19 cellular contexts compared by ENCODE assay signal in the genomic region with DNA sequence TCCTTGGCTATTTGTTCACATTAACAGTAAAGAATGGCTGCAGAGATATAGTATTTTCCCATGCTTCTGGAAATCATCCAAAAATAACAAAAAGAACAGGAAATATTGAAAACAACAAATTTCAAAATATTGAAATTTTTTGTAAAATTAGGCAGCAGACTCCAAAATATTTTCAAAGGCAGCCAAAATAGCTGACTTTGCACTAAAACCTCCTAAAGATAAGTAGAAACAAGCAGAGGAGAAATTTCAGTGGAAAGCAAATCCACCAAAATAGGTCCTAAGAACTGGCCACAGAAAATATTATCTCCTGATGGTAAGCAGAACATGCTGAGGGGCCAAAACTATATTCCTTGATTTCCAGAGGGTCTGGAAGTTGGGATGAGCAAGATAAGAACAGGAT.
A peak's percentile ranks its signal among the peaks of the same experiment; 100 is the strongest.
DNase-seq lines count a peak whose midpoint lies in the region; ATAC-seq, FAIRE-seq and TF ChIP-seq lines count a peak whose summit lies in the region.
"Had no signal": no experiment of that assay in that cellular context is flagged by ENCODE, and none has a peak within 500 bp of the region (broad histone marks: within the 10 kb centered on the region; RNA-seq: fewer than 3 reads in every experiment).

No MANE protein-coding gene starts in this region.

- no peak overlapping the region for H3K9ac ChIP-seq in IMR-90 (ENCODE audit: low read depth, low read length)
- no peak overlapping the region for H3K9ac ChIP-seq in H1 (replicated peaks in 1 of 4; ENCODE audit: extremely low read depth in 1 of 4, low read depth in 3 of 4, low read length in 3 of 4)
- H3K9ac ChIP-seq: BLaER1, GM23248 had no signal

- TF ChIP-seq RAD21 in IMR-90 (IDR thresholded peaks at IDR 0.05; ENCODE audit: low read length) (no peak), H1 (IDR thresholded peaks at IDR 0.05 in 1 of 2, conservative IDR thresholded peaks at IDR 0.05 in 1 of 2; ENCODE audit: low read depth in 2 of 2, low read length in 2 of 2) (no peak)

- H4K8ac ChIP-seq in IMR-90 (ENCODE audit: low read depth in 2 of 2, low read length in 2 of 2) (no peak overlapping the region), H1 (ENCODE audit: extremely low read depth, insufficient read depth, low read length) (no peak overlapping the region)

- H3K4me1 ChIP-seq in IMR-90 (ENCODE audit: control insufficient read depth, insufficient read depth, low read length): no peaks in the 10 kb centered on the region
- H3K4me1 ChIP-seq in H1 (replicated peaks in 1 of 4; ENCODE audit: control insufficient read depth in 3 of 4, insufficient read depth in 4 of 4, low read length in 3 of 4): no peaks in the 10 kb centered on the region
- H3K4me1 ChIP-seq: BLaER1 had no signal

- H2AFZ ChIP-seq in IMR-90 (replicated peaks; ENCODE audit: low read length, poor library complexity) (no peak overlapping the region), H1 (ENCODE audit: low read length) (no peak overlapping the region)
- H2AFZ ChIP-seq: GM23248 had no signal

- H4K20me1 ChIP-seq in IMR-90 (ENCODE audit: insufficient read depth, low read length): no peaks in the 10 kb centered on the region
- no peaks in the 10 kb centered on the region for H4K20me1 ChIP-seq in H1 (replicated peaks in 1 of 2; ENCODE audit: control insufficient read depth in 1 of 2, insufficient read depth in 2 of 2, low read length in 2 of 2)
- H4K20me1 ChIP-seq: BLaER1 had no signal

- H2AK9ac ChIP-seq in IMR-90 (replicated peaks; ENCODE audit: low read depth, low read length, poor library complexity): no peak overlapping the region

- H4K5ac ChIP-seq in IMR-90 (ENCODE audit: low read depth, low read length): no peak overlapping the region
- H4K5ac ChIP-seq in H1 (ENCODE audit: insufficient read length, low read depth, low read length): no peak overlapping the region

- TF ChIP-seq POLR2A in IMR-90 (IDR thresholded peaks at IDR 0.05; ENCODE audit: low read depth, low read length) (no peak), H1 (IDR thresholded peaks at IDR 0.05; ENCODE audit: control extremely low read depth in 1 of 2, low read depth in 2 of 2, low read length in 2 of 2) (no peak)

- TF ChIP-seq EP300 in H1 (IDR thresholded peaks at IDR 0.05; ENCODE audit: borderline replicate concordance in 1 of 2, low read depth in 2 of 2, low read length in 2 of 2): no peak

- H4K91ac ChIP-seq in IMR-90 (ENCODE audit: insufficient read depth, low read depth, low read length): no peak overlapping the region
- H4K91ac ChIP-seq in H1 (replicated peaks; ENCODE audit: insufficient read length, low read length): no peak overlapping the region

- H2BK15ac ChIP-seq in IMR-90 (ENCODE audit: low read depth, low read length): no peak overlapping the region
- no peak overlapping the region for H2BK15ac ChIP-seq in H1 (ENCODE audit: low read length)

- no peak overlapping the region for H2BK12ac ChIP-seq in H1 (ENCODE audit: low read depth, low read length)

- H3K9me3 ChIP-seq in IMR-90 (ENCODE audit: control insufficient read depth, insufficient read depth, low read length) (peaks cover 3% of the 10 kb centered on the region; the same call in 1 of the 2 replicates), H1 (ENCODE audit: insufficient read depth in 2 of 2, low read depth in 1 of 2, low read length in 1 of 2) (no peaks in the 10 kb centered on the region)
- H3K9me3 ChIP-seq: BLaER1, Caco-2 had no signal

- H3K79me2 ChIP-seq in H1 (ENCODE audit: control insufficient read depth in 1 of 2, insufficient read depth in 2 of 2, low read length in 2 of 2): no peaks in the 10 kb centered on the region

- H2BK5ac ChIP-seq in IMR-90 (ENCODE audit: low read depth, low read length, poor library complexity, severe bottlenecking) (no peak overlapping the region), H1 (ENCODE audit: low read depth, low read length) (no peak overlapping the region)

- H2BK20ac ChIP-seq in IMR-90 (ENCODE audit: low read depth, low read length) (no peak overlapping the region), H1 (ENCODE audit: low read length) (no peak overlapping the region)

- H3K4ac ChIP-seq in IMR-90 (ENCODE audit: low read depth, low read length) (no peak overlapping the region), H1 (replicated peaks; ENCODE audit: insufficient read length, low read depth, low read length) (no peak overlapping the region)

- dilution Hi-C loops in IMR-90 (cut with HindIII; ENCODE audit: low sequenced_read_pairs, unreplicated experiment): no loop called here

- ATAC-seq in IMR-90 (ENCODE audit: low read depth): no peak
- no peak for ATAC-seq in HG02970 (IDR thresholded peaks at IDR 0.05; ENCODE audit: low FRiP score, unreplicated experiment)
- ATAC-seq: CD8-positive, alpha-beta T cell; HCT116 had no signal

- H3K79me1 ChIP-seq in IMR-90 (ENCODE audit: low read depth in 1 of 2, low read length in 2 of 2) (no peaks in the 10 kb centered on the region), H1 (ENCODE audit: low read depth, low read length) (no peaks in the 10 kb centered on the region)

- no peak overlapping the region for H2AK5ac ChIP-seq in IMR-90 (ENCODE audit: low read depth, low read length)
- H2AK5ac ChIP-seq in H1 (ENCODE audit: low read depth, low read length): no peak overlapping the region

- CTCF ChIA-PET in IMR-90 (lab: Yijun Ruan, JAX) (no interaction called here), H1 (lab: Charles Lee; ENCODE audit: partially characterized antibody) (no interaction called here)

- H2BK120ac ChIP-seq in IMR-90 (ENCODE audit: low read depth, low read length) (no peak overlapping the region), H1 (replicated peaks; ENCODE audit: low read depth, low read length) (no peak overlapping the region)

- H3K27me3 ChIP-seq in IMR-90 (ENCODE audit: control insufficient read depth, insufficient read depth, low read length) (no peaks in the 10 kb centered on the region), H1 (replicated peaks in 1 of 4; ENCODE audit: control insufficient read depth in 3 of 4, extremely low read depth in 1 of 4, insufficient read depth in 3 of 4, low read length in 3 of 4) (no peaks in the 10 kb centered on the region)
- H3K27me3 ChIP-seq: BLaER1 had no signal

- BruUV-seq in IMR-90 (replicated peaks; lab: Mats Ljungman, UMichigan): no TSS peak

- no peak for TF ChIP-seq CTCF in IMR-90 (conservative IDR thresholded peaks at IDR 0.05; ENCODE audit: low read depth, low read length)
- TF ChIP-seq CTCF in H1 (IDR thresholded peaks at IDR 0.05; ENCODE audit: control extremely low read depth in 1 of 3, insufficient read depth in 1 of 3, low read depth in 1 of 3, low read length in 3 of 3): no peak
- TF ChIP-seq CTCF in fibroblast of the aortic adventitia (IDR thresholded peaks at IDR 0.05; ENCODE audit: insufficient read depth, low read length): no peak

- no peaks in the 10 kb centered on the region for H3K9me1 ChIP-seq in IMR-90 (ENCODE audit: insufficient read depth, low read length)

- no peak overlapping the region for H3K4me3 ChIP-seq in IMR-90 (ENCODE audit: insufficient read depth, low read depth, low read length)
- H3K4me3 ChIP-seq in H1 (ENCODE audit: extremely low read depth in 1 of 4, insufficient read depth in 2 of 4, low read depth in 3 of 4, low read length in 4 of 4): no peak overlapping the region
- no peak overlapping the region for H3K4me3 ChIP-seq in fibroblast of the aortic adventitia (ENCODE audit: low read depth, low read length)
- H3K4me3 ChIP-seq: BLaER1, GM23248 had no signal

- H3K27ac ChIP-seq in IMR-90 (ENCODE audit: insufficient read depth, low read length) (no peak overlapping the region), H1 (ENCODE audit: low read depth, low read length) (no peak overlapping the region)
- H3K27ac ChIP-seq: BLaER1, C4-2B, GM23248 had no signal

- no peak overlapping the region for H3K56ac ChIP-seq in IMR-90 (ENCODE audit: extremely low read depth, insufficient read depth, low read length)
- H3K56ac ChIP-seq in H1 (replicated peaks; ENCODE audit: insufficient read length, low read depth, low read length): no peak overlapping the region

- DNase-seq in IMR-90 (no peak), H1 (ENCODE audit: low read depth in 1 of 2, low spot score in 2 of 2) (no peak), fibroblast of the aortic adventitia (ENCODE audit: low read depth) (peak; percentile 8), NCI-H526 (lab: John Stamatoyannopoulos, UW) (no peak), NCI-H1092 treated with DMSO at 0.1 percent for 48 hours (lab: John Stamatoyannopoulos, UW) (no peak)
- DNase-seq: Caco-2; CD4-positive, CD25-positive, alpha-beta regulatory T cell; CD8-positive, alpha-beta T cell; DMS153; DND-41; GM23248; H9 had no signal

- H3K4me2 ChIP-seq in IMR-90 (ENCODE audit: low read depth, low read length) (no peak overlapping the region), H1 (ENCODE audit: insufficient read depth in 1 of 2, low read depth in 2 of 2, low read length in 2 of 2) (no peak overlapping the region)
- H3K4me2 ChIP-seq: BLaER1 had no signal

- in situ Hi-C loops in IMR-90 (cut with MboI; ENCODE audit: low sequenced_read_pairs): no loop called here

- H3K23ac ChIP-seq in IMR-90 (ENCODE audit: low read depth, low read length) (no peak overlapping the region), H1 (ENCODE audit: insufficient read length) (no peak overlapping the region)

- H3K36me3 ChIP-seq in IMR-90 (ENCODE audit: control insufficient read depth, insufficient read depth, low read length) (no peaks in the 10 kb centered on the region), H1 (ENCODE audit: control insufficient read depth in 2 of 4, insufficient read depth in 4 of 4, low read length in 3 of 4) (no peaks in the 10 kb centered on the region)
- H3K36me3 ChIP-seq: BLaER1 had no signal

- no peaks in the 10 kb centered on the region for H3K23me2 ChIP-seq in H1 (ENCODE audit: low read depth, low read length)

- FAIRE-seq in H1 (lab: Jason Lieb, UNC): no peak
- FAIRE-seq: G401.6, GM12892, GM19239 had no signal

- POLR2A ChIA-PET in IMR-90 (lab: Charles Lee; ENCODE audit: unreplicated experiment): no interaction called here
- POLR2A ChIA-PET in H1 (lab: Charles Lee; ENCODE audit: partially characterized antibody): no interaction called here

- intact Hi-C loops in IMR-90 (cut with micrococcal nuclease): no loop called here

- H3K18ac ChIP-seq in IMR-90 (ENCODE audit: low read depth, low read length): no peak overlapping the region
- no peak overlapping the region for H3K18ac ChIP-seq in H1 (ENCODE audit: extremely low read depth, low read length)

- H3K14ac ChIP-seq in IMR-90 (replicated peaks; ENCODE audit: low read depth, low read length) (no peak overlapping the region), H1 (ENCODE audit: insufficient read length) (no peak overlapping the region)

TF ChIP-seq in IMR-90, 13 proteins besides CTCF, POLR2A, EP300 and RAD21:
- TF ChIP-seq MAZ (IDR thresholded peaks at IDR 0.05; ENCODE audit: borderline replicate concordance, low read depth, low read length): no peak
- peak; percentile 87 for TF ChIP-seq MAFK (IDR thresholded peaks at IDR 0.05; ENCODE audit: low read depth, low read length)

TF ChIP-seq in H1, 55 proteins besides CTCF, POLR2A, EP300 and RAD21 (continues in another document):
- TF ChIP-seq TBP (IDR thresholded peaks at IDR 0.05; ENCODE audit: low read depth, low read length): no peak
- no peak for TF ChIP-seq TAF1 (IDR thresholded peaks at IDR 0.05; ENCODE audit: low read depth, low read length)
- TF ChIP-seq CREB1 (IDR thresholded peaks at IDR 0.05): no peak
- peak; percentile 71; the same call in 1 of the 2 replicates for TF ChIP-seq MAFK (IDR thresholded peaks at IDR 0.05; ENCODE audit: low read depth, low read length)
- TF ChIP-seq PHF8 (conservative IDR thresholded peaks at IDR 0.05; ENCODE audit: low read depth, low read length): no peak
